1 cellular context compared by ENCODE assay signal in genomic region chr12:131729254-131729955, GRCh38.
TF ChIP-seq lines count a peak whose summit lies in the region.

No MANE protein-coding gene starts in this region.

TF ChIP-seq in endothelial cell of umbilical vein, 7 proteins besides CTCF, POLR2A, EP300 and RAD21:
- TF ChIP-seq POLR2AphosphoS5 (IDR thresholded peaks at IDR 0.05; ENCODE audit: insufficient read depth, low read depth, low read length) = no peak
- TF ChIP-seq FOS (IDR thresholded peaks at IDR 0.05; ENCODE audit: borderline replicate concordance, insufficient read depth, low read length) = no peak
- no peak for TF ChIP-seq GATA2 (IDR thresholded peaks at IDR 0.05; ENCODE audit: insufficient read depth, insufficient read length, low read depth, low read length)
